In genomic region chr4:24578364-24578763, GRCh38 we compare ENCODE assay signal across 1 cellular context.
TF ChIP-seq lines count a peak whose summit lies in the region.

No MANE protein-coding gene starts in this region.

TF ChIP-seq in H1, 55 proteins besides CTCF, POLR2A, EP300 and RAD21:
- no peak for TF ChIP-seq CEBPB (IDR thresholded peaks at IDR 0.05; ENCODE audit: low read depth, low read length)
- TF ChIP-seq ZNF274 (IDR thresholded peaks at IDR 0.05; ENCODE audit: borderline replicate concordance, extremely low read depth, low read length): no peak
- no peak for TF ChIP-seq SAP30 (IDR thresholded peaks at IDR 0.05; ENCODE audit: insufficient read depth, insufficient replicate concordance, low read length)
- TF ChIP-seq, protein P1, sequence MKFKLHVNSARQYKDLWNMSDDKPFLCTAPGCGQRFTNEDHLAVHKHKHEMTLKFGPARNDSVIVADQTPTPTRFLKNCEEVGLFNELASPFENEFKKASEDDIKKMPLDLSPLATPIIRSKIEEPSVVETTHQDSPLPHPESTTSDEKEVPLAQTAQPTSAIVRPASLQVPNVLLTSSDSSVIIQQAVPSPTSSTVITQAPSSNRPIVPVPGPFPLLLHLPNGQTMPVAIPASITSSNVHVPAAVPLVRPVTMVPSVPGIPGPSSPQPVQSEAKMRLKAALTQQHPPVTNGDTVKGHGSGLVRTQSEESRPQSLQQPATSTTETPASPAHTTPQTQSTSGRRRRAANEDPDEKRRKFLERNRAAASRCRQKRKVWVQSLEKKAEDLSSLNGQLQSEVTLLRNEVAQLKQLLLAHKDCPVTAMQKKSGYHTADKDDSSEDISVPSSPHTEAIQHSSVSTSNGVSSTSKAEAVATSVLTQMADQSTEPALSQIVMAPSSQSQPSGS (IDR thresholded peaks at IDR 0.05; ENCODE audit: low read length): no peak
- TF ChIP-seq CBX8 (IDR thresholded peaks at IDR 0.05; ENCODE audit: borderline replicate concordance, low read depth, low read length): no peak
- TF ChIP-seq HDAC6 (IDR thresholded peaks at IDR 0.05; ENCODE audit: low read depth, low read length): no peak
- no peak for TF ChIP-seq KDM5A (IDR thresholded peaks at IDR 0.05; ENCODE audit: low read length)
- no peak for TF ChIP-seq BACH1 (IDR thresholded peaks at IDR 0.05; ENCODE audit: low read length)
- no peak for TF ChIP-seq GTF2F1 (IDR thresholded peaks at IDR 0.05; ENCODE audit: borderline replicate concordance, low read depth, low read length)
- TF ChIP-seq GABPA (IDR thresholded peaks at IDR 0.05; ENCODE audit: borderline replicate concordance, insufficient read depth, low read length): no peak
- no peak for TF ChIP-seq TCF12 (IDR thresholded peaks at IDR 0.05; ENCODE audit: low read depth, low read length)
- no peak for TF ChIP-seq CHD7 (IDR thresholded peaks at IDR 0.05; ENCODE audit: insufficient replicate concordance, low read length)
- TF ChIP-seq FOSL1 (IDR thresholded peaks at IDR 0.05; ENCODE audit: insufficient read depth, low read depth, low read length): no peak
- TF ChIP-seq BRCA1 (IDR thresholded peaks at IDR 0.05; ENCODE audit: low read depth, low read length): no peak
